In the genomic region with DNA sequence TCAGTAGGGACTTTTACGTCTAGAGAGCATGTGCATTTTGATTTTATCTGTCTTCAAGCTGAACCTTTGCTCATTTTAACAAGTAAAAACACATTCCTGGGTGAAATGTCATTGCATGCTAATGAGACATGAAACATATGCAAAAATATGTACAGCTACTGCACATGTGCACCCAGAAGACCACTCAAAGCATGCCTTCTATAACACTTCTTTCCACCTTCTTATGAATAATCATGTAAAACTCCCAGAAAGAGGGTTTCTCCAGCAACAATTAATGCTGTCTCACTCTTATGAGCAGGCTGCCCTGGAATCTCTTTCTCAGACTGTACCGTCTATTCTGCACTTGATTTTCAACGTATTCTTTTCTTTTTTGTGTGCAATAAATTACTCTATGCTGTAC, we compare ENCODE assay signal across 8 cellular contexts.
DNase-seq lines count a peak whose midpoint lies in the region; ATAC-seq, FAIRE-seq and TF ChIP-seq lines count a peak whose summit lies in the region.
"Not testable (repeated sequence)": the region's sequence is repeated elsewhere in the genome, so short reads cannot be mapped to it uniquely, and the experiment has no call there.

No MANE protein-coding gene starts in this region.

- intact Hi-C loops in PC-9 (cut with micrococcal nuclease; ENCODE audit: unreplicated experiment); activated naive CD4-positive, alpha-beta T cell treated with anti-CD3 and anti-CD28 coated beads for 36 hours (cut with micrococcal nuclease); HepG2 (cut with micrococcal nuclease; ENCODE audit: unreplicated experiment): not testable (repeated sequence)

- not testable (repeated sequence) for H3K4me1 Mint-ChIP-seq in activated naive CD4-positive, alpha-beta T cell treated with anti-CD3 and anti-CD28 coated beads for 36 hours (ENCODE audit: low read depth); endothelial cell (ENCODE audit: unreplicated experiment)

- H3K4me2 ChIP-seq in BLaER1 (peak overlapping the region; percentile 72), PC-9 (peak overlapping the region; percentile 66), HepG2 (ENCODE audit: low read depth, low read length) (peak overlapping the region; percentile 69)

- not testable (repeated sequence) for H3K36me3 ChIP-seq in BLaER1; KOPT-K1 (ENCODE audit: insufficient read depth, low read length); PC-9 (ENCODE audit: low read depth); HepG2 (replicated peaks in 1 of 2; ENCODE audit: control insufficient read depth in 1 of 2, insufficient read depth in 2 of 2, low read length in 2 of 2)

- CTCF ChIA-PET in PC-9 (lab: Charles Lee); HepG2 (lab: Yijun Ruan, JAX; ENCODE audit: low intra/inter-chr PET ratio, low total read pairs): not testable (repeated sequence)
- CTCF ChIA-PET in activated naive CD4-positive, alpha-beta T cell treated with anti-CD3 and anti-CD28 coated beads for 36 hours (lab: Charles Lee), result interaction anchor here (1.7 to 4.7 kb wide), 2 partner anchors 9 to 13 kb away, joined by 7 to 49 read pairs; no protein-coding TSS in a partner anchor

- TF ChIP-seq RAD21 in HepG2 (CRISPR knock-in tag; IDR thresholded peaks at IDR 0.05), result not testable (repeated sequence)

- not testable (repeated sequence) for H3K27ac ChIP-seq in BLaER1; PC-9; HepG2 (ENCODE audit: extremely low read length, insufficient read depth, low read length)
- H3K27ac ChIP-seq in KOPT-K1 (ENCODE audit: low read depth, low read length, poor library complexity, severe bottlenecking), result peak overlapping the region; percentile 67

- not testable (repeated sequence) for H4K20me1 ChIP-seq in BLaER1; PC-9 (ENCODE audit: insufficient read depth); HepG2 (ENCODE audit: insufficient read depth, low read length)

- not testable (repeated sequence) for ATAC-seq in HepG2

- POLR2A ChIA-PET in PC-9 (lab: Charles Lee; ENCODE audit: unreplicated experiment), result not testable (repeated sequence)
- POLR2A ChIA-PET in HepG2 (lab: Yijun Ruan, JAX), result interaction anchor here (3.2 kb wide), 1 partner anchor 10 kb away, joined by 27 read pairs; no protein-coding TSS in a partner anchor

- H3K9ac ChIP-seq in BLaER1, result not testable (repeated sequence)
- H3K9ac ChIP-seq in HepG2 (ENCODE audit: insufficient read depth, low read depth, low read length), result 0 out of 2 replicates have a peak overlapping the region, but pooled peaks have one; percentile 9

- WGBS in HepG2 (ENCODE audit: low lambda C conversion rate), result no CpG with 5 or more reads among the region's 3 CpGs

- H3K9me2 ChIP-seq in PC-9 (ENCODE audit: insufficient read depth), result not testable (repeated sequence)

- not testable (repeated sequence) for H3K27ac Mint-ChIP-seq in activated naive CD4-positive, alpha-beta T cell treated with anti-CD3 and anti-CD28 coated beads for 36 hours; endothelial cell (ENCODE audit: unreplicated experiment)

- H3K4me1 ChIP-seq in BLaER1, result peaks cover 11% of the 10 kb centered on the region; the same call in 1 of the 2 replicates
- H3K4me1 ChIP-seq in PC-9 (replicated peaks; ENCODE audit: insufficient read depth); HepG2 (ENCODE audit: insufficient read depth, low read length): not testable (repeated sequence)

- FAIRE-seq in HepG2 (lab: Jason Lieb, UNC), result not testable (repeated sequence)

- not testable (repeated sequence) for H3K4me3 ChIP-seq in BLaER1, PC-9
- H3K4me3 ChIP-seq in GM12865 (ENCODE audit: low read depth, low read length) (peak overlapping the region; percentile 50), HepG2 (replicated peaks in 1 of 3; ENCODE audit: insufficient read depth in 1 of 3, low read depth in 2 of 3, low read length in 3 of 3) (peak overlapping the region in 2 of 3 experiments; percentile 21 to 38; a peak in 1 of 6 replicates)

- H3K27me3 ChIP-seq in BLaER1; PC-9 (ENCODE audit: insufficient read depth, low read depth); HepG2 (ENCODE audit: control insufficient read depth in 1 of 2, insufficient read depth in 2 of 2, low read length in 2 of 2): not testable (repeated sequence)

- not testable (repeated sequence) for TF ChIP-seq EP300 in HepG2 (IDR thresholded peaks at IDR 0.05; ENCODE audit: low read depth in 2 of 2, low read length in 2 of 2); HepG2 (CRISPR knock-in tag; IDR thresholded peaks at IDR 0.05; ENCODE audit: borderline replicate concordance)

- H3K36me3 Mint-ChIP-seq in activated naive CD4-positive, alpha-beta T cell treated with anti-CD3 and anti-CD28 coated beads for 36 hours (ENCODE audit: low read depth); endothelial cell (ENCODE audit: low read depth, unreplicated experiment): not testable (repeated sequence)

- not testable (repeated sequence) for H3F3A ChIP-seq in PC-9 (ENCODE audit: insufficient read depth, low read depth)

- not testable (repeated sequence) for TF ChIP-seq CTCF in GM12865 (IDR thresholded peaks at IDR 0.05; ENCODE audit: insufficient read depth, low read depth, low read length, missing control alignments); PC-9 (conservative IDR thresholded peaks at IDR 0.05); endothelial cell (IDR thresholded peaks at IDR 0.05; ENCODE audit: unreplicated experiment); HepG2 (CRISPR knock-in tag; IDR thresholded peaks at IDR 0.05)

- H3K4me3 Mint-ChIP-seq in activated naive CD4-positive, alpha-beta T cell treated with anti-CD3 and anti-CD28 coated beads for 36 hours; endothelial cell (ENCODE audit: unreplicated experiment): not testable (repeated sequence)

- not testable (repeated sequence) for TF ChIP-seq POLR2A in HepG2 (IDR thresholded peaks at IDR 0.05; ENCODE audit: insufficient read depth in 1 of 2, low read depth in 2 of 2, low read length in 2 of 2)

- H2AFZ ChIP-seq in PC-9; HepG2 (ENCODE audit: low read length): not testable (repeated sequence)

- not testable (repeated sequence) for H3K79me2 ChIP-seq in PC-9 (ENCODE audit: low read depth); HepG2 (ENCODE audit: insufficient read depth, low read length)

- not testable (repeated sequence) for DNase-seq in GM12865 (ENCODE audit: low read depth); HepG2 (ENCODE audit: low spot score)
- DNase-seq in PC-9, result peak in 1 of 2 experiments; percentile 13
- DNase-seq in activated naive CD4-positive, alpha-beta T cell treated with anti-CD3 and anti-CD28 coated beads for 36 hours, result peak; percentile 15
- DNase-seq in endothelial cell (ENCODE audit: low spot score), result peak; percentile 1
- DNase-seq in superior temporal gyrus (ENCODE audit: extremely low spot score), result peak; percentile 5

- not testable (repeated sequence) for H3K9me3 ChIP-seq in BLaER1; KOPT-K1 (ENCODE audit: insufficient read depth, low read length, poor library complexity, severe bottlenecking); PC-9 (ENCODE audit: insufficient read depth, low read depth); HepG2 (ENCODE audit: low read length)

- not testable (repeated sequence) for BruUV-seq in PC-9 (replicated peaks; lab: Mats Ljungman, UMichigan); HepG2 (replicated peaks; lab: Mats Ljungman, UMichigan)

- in situ Hi-C loops in HepG2 (cut with HindIII; ENCODE audit: extremely low pct_ligation_motif_present, low pct_unique_long_range_greater_than_20kb), result not testable (repeated sequence)

- H3K27me3 Mint-ChIP-seq in activated naive CD4-positive, alpha-beta T cell treated with anti-CD3 and anti-CD28 coated beads for 36 hours (ENCODE audit: low read depth); endothelial cell (ENCODE audit: unreplicated experiment): not testable (repeated sequence)

- H3K9me3 Mint-ChIP-seq in activated naive CD4-positive, alpha-beta T cell treated with anti-CD3 and anti-CD28 coated beads for 36 hours; endothelial cell (ENCODE audit: unreplicated experiment): not testable (repeated sequence)
